9 cellular contexts compared by ENCODE assay signal in the genomic region with DNA sequence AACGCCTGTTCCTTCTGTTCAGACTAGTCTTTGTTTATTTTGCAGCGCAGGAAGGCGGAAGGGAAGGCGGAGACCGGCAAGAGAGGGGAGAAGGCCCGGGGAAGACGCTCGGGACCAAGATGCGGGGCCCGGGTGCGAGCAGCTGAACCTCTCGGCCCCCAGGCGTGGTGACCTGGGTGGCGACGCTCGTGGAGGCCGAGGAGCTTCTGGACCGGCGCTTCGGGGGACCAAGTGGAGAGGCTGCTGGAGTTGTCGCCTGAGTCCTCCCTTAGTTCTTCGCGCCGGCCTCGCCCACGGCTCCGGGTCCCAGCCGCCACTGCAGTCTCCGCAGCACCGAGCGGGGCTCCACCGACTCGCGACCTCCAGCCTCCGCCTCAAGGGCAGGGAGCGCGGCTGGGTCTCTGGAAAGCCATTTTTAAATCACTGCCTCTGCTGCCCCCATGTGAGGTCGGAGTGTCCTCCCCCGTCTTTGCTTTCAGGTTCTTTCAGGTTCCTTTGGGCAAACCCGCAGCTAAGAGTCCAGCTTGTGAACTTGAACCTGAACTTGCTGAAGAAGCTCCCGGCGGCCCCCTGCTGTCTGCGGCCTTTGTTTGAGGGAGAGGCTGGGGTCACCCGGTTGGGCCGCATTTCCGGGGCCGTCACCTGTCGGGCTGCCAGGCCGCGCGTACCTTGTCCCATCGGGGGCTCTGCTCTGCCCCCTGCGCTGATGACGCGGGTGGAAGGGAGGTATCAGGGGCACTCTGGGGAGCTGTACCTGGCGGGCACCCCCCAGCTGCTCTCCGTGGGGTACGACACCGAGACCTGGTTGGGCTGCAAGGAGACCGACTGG.
A peak's percentile ranks its signal among the peaks of the same experiment; 100 is the strongest.
DNase-seq lines count a peak whose midpoint lies in the region; ATAC-seq and TF ChIP-seq lines count a peak whose summit lies in the region.
"Had no signal": no experiment of that assay in that cellular context is flagged by ENCODE, and none has a peak within 500 bp of the region (broad histone marks: within the 10 kb centered on the region; RNA-seq: fewer than 3 reads in every experiment).

No MANE protein-coding gene starts in this region.

- peaks cover 0 to 6% of the 10 kb centered on the region in 2 donors for H3K9me3 ChIP-seq in breast epithelium
- peaks cover 0 to 2% of the 10 kb centered on the region in 2 donors for H3K9me3 ChIP-seq in lung (ENCODE audit: control insufficient read depth in 2 of 2, insufficient read depth in 1 of 2, low read length in 1 of 2)
- no peaks in the 10 kb centered on the region for H3K9me3 ChIP-seq in stomach smooth muscle (ENCODE audit: control insufficient read depth in 2 of 2, low read length in 2 of 2)
- H3K9me3 ChIP-seq: A549 had no signal

- peak; percentile 1 for DNase-seq in NCI-H2171 treated with DMSO at 0.1 percent for 48 hours (lab: John Stamatoyannopoulos, UW)
- DNase-seq in NCI-H2171 (lab: John Stamatoyannopoulos, UW) = no peak
- DNase-seq in RPMI8226 = peak; percentile 5
- DNase-seq in breast epithelium (ENCODE audit: low spot score in 2 of 2) = peak; percentile 20 to 56
- peak; percentile 34 for DNase-seq in lung (ENCODE audit: low spot score)
- no peak for DNase-seq in mesenteric fat pad (ENCODE audit: low spot score)

- H3K4me3 ChIP-seq in breast epithelium (peak overlapping the region; percentile 48 to 72 (median 54)), lung (peak overlapping the region; percentile 41), stomach smooth muscle (ENCODE audit: low read length in 2 of 2) (peak overlapping the region; percentile 77 to 86)
- H3K4me3 ChIP-seq: A549 had no signal

- peak overlapping the region; percentile 77 to 78 for H3K9ac ChIP-seq in stomach smooth muscle (ENCODE audit: low read length in 2 of 2)

- TF ChIP-seq CTCF in breast epithelium (IDR thresholded peaks at IDR 0.05) = no peak
- TF ChIP-seq CTCF in lung (IDR thresholded peaks at IDR 0.05; ENCODE audit: control extremely low read depth, extremely low read depth) = no peak

- H3K36me3 ChIP-seq in breast epithelium = no peaks in the 10 kb centered on the region
- H3K36me3 ChIP-seq in lung (ENCODE audit: control insufficient read depth in 2 of 2, insufficient read depth in 2 of 2, low read length in 2 of 2) = no peaks in the 10 kb centered on the region
- H3K36me3 ChIP-seq in stomach smooth muscle (ENCODE audit: control insufficient read depth in 2 of 2, insufficient read depth in 2 of 2, low read length in 2 of 2) = no peaks in the 10 kb centered on the region

- intact Hi-C loops in breast epithelium (cut with DNase I; ENCODE audit: low total_unique reads) = no loop called here

- H3K27me3 ChIP-seq in breast epithelium (no peaks in the 10 kb centered on the region), lung (ENCODE audit: control insufficient read depth, insufficient read depth) (no peaks in the 10 kb centered on the region), stomach smooth muscle (ENCODE audit: control insufficient read depth in 1 of 2, insufficient read depth in 2 of 2, low read length in 2 of 2) (no peaks in the 10 kb centered on the region)

- peak overlapping the region; percentile 22 to 55 for H3K27ac ChIP-seq in breast epithelium
- peak overlapping the region in 1 of 2 donors; percentile 40 for H3K27ac ChIP-seq in lung (ENCODE audit: low read depth in 1 of 2, low read length in 1 of 2)
- H3K27ac ChIP-seq in stomach smooth muscle (ENCODE audit: low read length) = peak overlapping the region; percentile 37
- H3K27ac ChIP-seq: A549 had no signal

- 1 to 3% methylated on average over 60 of the region's 60 CpGs for WGBS in lung, 2 donors

- H3K4me1 ChIP-seq in breast epithelium (no peaks in the 10 kb centered on the region), lung (ENCODE audit: control insufficient read depth in 2 of 2, insufficient read depth in 2 of 2, low read length in 2 of 2) (peaks cover 0 to 5% of the 10 kb centered on the region in 2 donors), stomach smooth muscle (ENCODE audit: control insufficient read depth, insufficient read depth, low read length) (peaks cover 6% of the 10 kb centered on the region)
- H3K4me1 ChIP-seq: A549 had no signal

- ATAC-seq in lung (ENCODE audit: insufficient read depth, low FRiP score) (peak; percentile 61), HG02870 (IDR thresholded peaks at IDR 0.05; ENCODE audit: unreplicated experiment) (no peak)
- ATAC-seq: A549 had no signal

- no peak for TF ChIP-seq POLR2A in breast epithelium (IDR thresholded peaks at IDR 0.05)

Comparison
In these comparisons a context has a peak if more than half of its experiments do, and no peak if none do; other contexts are left out.
1. DNase-seq: peak in NCI-H2171 treated with DMSO at 0.1 percent for 48 hours (single experiment), RPMI8226 (single experiment), breast epithelium (2 of 2) and lung (single experiment); none in NCI-H2171 (single experiment) and mesenteric fat pad (single experiment).
2. Peak in every context shown above with its lines, with median percentiles within 50 percentile points of each other: H3K4me3 ChIP-seq.